ENCODE assay signal across 27 cellular contexts in genomic region chr7:34034728-34035127, GRCh38.
DNase-seq lines count a peak whose midpoint lies in the region; ATAC-seq lines count a peak whose summit lies in the region.
"Had no signal": no experiment of that assay in that cellular context is flagged by ENCODE, and none has a peak within 500 bp of the region (broad histone marks: within the 10 kb centered on the region; RNA-seq: fewer than 3 reads in every experiment).

No MANE protein-coding gene starts in this region.

- H4K8ac ChIP-seq in mesendoderm (ENCODE audit: low read depth, low read length), result no peak overlapping the region

- no peak overlapping the region for H2AK5ac ChIP-seq in mesendoderm (ENCODE audit: low read length)

- no peak overlapping the region for H3K56ac ChIP-seq in mesendoderm (ENCODE audit: low read length)

- H3K18ac ChIP-seq in mesendoderm (ENCODE audit: low read length), result no peak overlapping the region

- H3K23ac ChIP-seq in mesendoderm (ENCODE audit: low read length), result no peak overlapping the region

- no peaks in the 10 kb centered on the region for H3K36me3 ChIP-seq in SJCRH30
- no peaks in the 10 kb centered on the region for H3K36me3 ChIP-seq in mesendoderm (ENCODE audit: control insufficient read depth, insufficient read depth, low read length)
- H3K36me3 ChIP-seq: gastroesophageal sphincter, SJSA1, uterus had no signal

- no peak overlapping the region for H3K4me3 ChIP-seq in SJCRH30
- H3K4me3 ChIP-seq in mesendoderm (ENCODE audit: low read length), result no peak overlapping the region
- H3K4me3 ChIP-seq: gastroesophageal sphincter, GM23338, SJSA1, uterus had no signal

- WGBS in mesendoderm (ENCODE audit: extremely low coverage, insufficient coverage, low lambda C conversion rate), result no CpG with 5 or more reads among the region's 1 CpG

- H3K9ac ChIP-seq in mesendoderm (ENCODE audit: low read length), result no peak overlapping the region

- no peaks in the 10 kb centered on the region for H3K27me3 ChIP-seq in SJCRH30
- H3K27me3 ChIP-seq in mesendoderm (ENCODE audit: insufficient read depth, low read length, poor library complexity), result no peaks in the 10 kb centered on the region
- H3K27me3 ChIP-seq: gastroesophageal sphincter, SJSA1, uterus had no signal

- DNase-seq in NCI-H1417 (lab: John Stamatoyannopoulos, UW) (peak in 2 of 3 experiments; percentile 19 to 63), NCI-H1417 treated with DMSO at 0.1 percent for 48 hours (lab: John Stamatoyannopoulos, UW) (no peak), NCI-H1694 (lab: John Stamatoyannopoulos, UW) (peak; percentile 66), SJCRH30 (peak; percentile 46 to 55), mesendoderm (no peak), NCI-H2107 treated with DMSO at 0.1 percent for 48 hours (lab: John Stamatoyannopoulos, UW; ENCODE audit: unreplicated experiment) (no peak), NCI-H2081 treated with DMSO at 0.1 percent for 48 hours (lab: John Stamatoyannopoulos, UW) (no peak)
- DNase-seq: 8988T; activated CD8-positive, alpha-beta T cell treated with anti-CD3 and anti-CD28 coated beads for 36 hours; activated effector memory CD4-positive, alpha-beta T cell treated with anti-CD3 and anti-CD28 coated beads, Interleukin-2, amount 50 U/mL, for 16 hours; activated naive CD8-positive, alpha-beta T cell treated with anti-CD3 and anti-CD28 coated beads for 36 hours; CD4-positive, alpha-beta memory T cell; cerebellar nuclear complex; hypothalamus; immature natural killer cell; naive thymus-derived CD8-positive, alpha-beta T cell; NCI-H2081; NCI-H526 treated with DMSO at 0.1 percent for 48 hours; occipital lobe; stimulated activated naive CD4-positive, alpha-beta T cell treated with Interleukin-2 at 50 U/mL for 16 hours; T-cell; uterus had no signal

- no peak overlapping the region for H2BK5ac ChIP-seq in mesendoderm (ENCODE audit: low read length)

- no peak overlapping the region for H4K5ac ChIP-seq in mesendoderm (ENCODE audit: low read length)

- ATAC-seq in HG03095 (IDR thresholded peaks at IDR 0.05; ENCODE audit: unreplicated experiment), result no peak
- ATAC-seq: activated CD4-positive, CD25-positive, alpha-beta regulatory T cell treated with anti-CD3 and anti-CD28 coated beads, Interleukin-2, amount 50 U/mL, for 24 hours; activated CD8-positive, alpha-beta T cell treated with anti-CD3 and anti-CD28 coated beads for 36 hours; gastroesophageal sphincter; GM23338; naive thymus-derived CD8-positive, alpha-beta T cell; T-cell had no signal

- no peak overlapping the region for H3K4me2 ChIP-seq in mesendoderm (ENCODE audit: low read length)
- H3K4me2 ChIP-seq: GM23338 had no signal

- no peaks in the 10 kb centered on the region; the same call in 1 of the 2 replicates for H3K4me1 ChIP-seq in SJCRH30
- H3K4me1 ChIP-seq in mesendoderm (ENCODE audit: control insufficient read depth, low read depth, low read length), result peaks cover 5% of the 10 kb centered on the region
- H3K4me1 ChIP-seq: uterus had no signal

- H3K79me2 ChIP-seq in mesendoderm (ENCODE audit: control insufficient read depth, insufficient read depth, low read length), result no peaks in the 10 kb centered on the region

- H3K79me1 ChIP-seq in mesendoderm (ENCODE audit: low read length), result no peaks in the 10 kb centered on the region

- no peaks in the 10 kb centered on the region for H3K9me3 ChIP-seq in SJCRH30 (replicated peaks)
- H3K9me3 ChIP-seq: gastroesophageal sphincter, SJSA1, uterus had no signal

- H3K4ac ChIP-seq in mesendoderm (ENCODE audit: low read depth, low read length), result no peak overlapping the region

- no peak overlapping the region for H2BK15ac ChIP-seq in mesendoderm (replicated peaks; ENCODE audit: low read depth)

- H3K27ac ChIP-seq in SJCRH30 (no peak overlapping the region), mesendoderm (ENCODE audit: low read depth, low read length) (no peak overlapping the region)
- H3K27ac ChIP-seq: gastroesophageal sphincter, uterus had no signal

- H2BK120ac ChIP-seq in mesendoderm (ENCODE audit: low read depth, low read length), result peak overlapping the region; percentile 4

Comparison
In these comparisons a context has a peak if more than half of its experiments do, and no peak if none do; other contexts are left out.
1. DNase-seq: peak in NCI-H1417 (2 of 3), NCI-H1694 (single experiment) and SJCRH30 (2 of 2); none in NCI-H1417 treated with DMSO at 0.1 percent for 48 hours (single experiment), mesendoderm (single experiment), NCI-H2107 treated with DMSO at 0.1 percent for 48 hours (single experiment) and NCI-H2081 treated with DMSO at 0.1 percent for 48 hours (single experiment).